ENCODE assay signal across 22 cellular contexts in genomic region chr14:83133986-83134664, GRCh38.
DNase-seq lines count a peak whose midpoint lies in the region; ATAC-seq lines count a peak whose summit lies in the region.
"Had no signal": no experiment of that assay in that cellular context is flagged by ENCODE, and none has a peak within 500 bp of the region (broad histone marks: within the 10 kb centered on the region; RNA-seq: fewer than 3 reads in every experiment).

No MANE protein-coding gene starts in this region.

- no peak overlapping the region for H2AFZ ChIP-seq in Karpas-422 (ENCODE audit: low read length)

- WGBS in right cardiac atrium = 61% methylated on average over 9 of the region's 9 CpGs

- no peaks in the 10 kb centered on the region for H3K79me2 ChIP-seq in Karpas-422 (ENCODE audit: low read length)

- H3K27ac ChIP-seq in right cardiac atrium (ENCODE audit: low read length) (no peak overlapping the region), Karpas-422 (ENCODE audit: low read length) (no peak overlapping the region)

- intact Hi-C loops in right cardiac atrium (cut with DNase I) = no loop called here

- peak; percentile 47 for DNase-seq in NCI-H2171 treated with DMSO at 0.1 percent for 48 hours (lab: John Stamatoyannopoulos, UW)
- DNase-seq in NCI-H2171 (lab: John Stamatoyannopoulos, UW) = no peak
- DNase-seq in NCI-H82 treated with DMSO at 0.1 percent for 48 hours (lab: John Stamatoyannopoulos, UW; ENCODE audit: unreplicated experiment) = peak; percentile 96
- DNase-seq in cerebellar cortex (ENCODE audit: low spot score) = peak; percentile 23
- DNase-seq in right cardiac atrium = no peak
- no peak for DNase-seq in activated naive CD4-positive, alpha-beta T cell treated with anti-CD3 and anti-CD28 coated beads, Interleukin-2, amount 50 U/mL, for 16 hours
- DNase-seq in Karpas-422 = no peak
- DNase-seq in GDM1 (lab: John Stamatoyannopoulos, UW) = no peak
- DNase-seq: activated CD4-positive, alpha-beta T cell treated with anti-CD3 and anti-CD28 coated beads, Interleukin-2, amount 10 ng/mL, durations not matched to agents 24 days and 14 days; activated effector memory CD4-positive, alpha-beta T cell treated with anti-CD3 and anti-CD28 coated beads, Interleukin-2, amount 50 U/mL, for 16 hours; C1 segment of cervical spinal cord; erythroblast; foreskin melanocyte; kidney glomerular epithelial cell; naive thymus-derived CD8-positive, alpha-beta T cell; NCI-H2029; NCI-H526 treated with DMSO at 0.1 percent for 48 hours; posterior cingulate gyrus; small intestine; stimulated activated CD4-positive, alpha-beta T cell treated with anti-CD3 and anti-CD28 coated beads, Interleukin-4, amount 100 ng/mL, for 4 hours; SW 1271 had no signal

- H3K9me2 ChIP-seq in Karpas-422 (replicated peaks; ENCODE audit: insufficient read depth, low read length) = no peaks in the 10 kb centered on the region

- no peak overlapping the region for H3K4me2 ChIP-seq in Karpas-422 (ENCODE audit: low read depth, low read length, poor library complexity, severe bottlenecking)

- no peak overlapping the region for H3K9ac ChIP-seq in Karpas-422 (ENCODE audit: low read length)

- ATAC-seq in right cardiac atrium = no peak
- ATAC-seq: naive thymus-derived CD8-positive, alpha-beta T cell had no signal

- H3K9me3 ChIP-seq in right cardiac atrium (ENCODE audit: control insufficient read depth, low read length) = no peaks in the 10 kb centered on the region
- H3K9me3 ChIP-seq in Karpas-422 (ENCODE audit: low read length) = no peaks in the 10 kb centered on the region
- H3K9me3 ChIP-seq: HAP-1 had no signal

- H3K4me3 ChIP-seq in right cardiac atrium (ENCODE audit: low read length) (no peak overlapping the region), Karpas-422 (ENCODE audit: low read length) (no peak overlapping the region)
- H3K4me3 ChIP-seq: HAP-1 had no signal

- no peaks in the 10 kb centered on the region for H4K20me1 ChIP-seq in Karpas-422 (ENCODE audit: insufficient read depth, low read depth, low read length)

- H3K4me1 ChIP-seq in right cardiac atrium (ENCODE audit: control insufficient read depth, insufficient read depth, low read length) (no peaks in the 10 kb centered on the region), Karpas-422 (ENCODE audit: low read length) (no peaks in the 10 kb centered on the region)
- H3K4me1 ChIP-seq: HAP-1 had no signal

- no peaks in the 10 kb centered on the region for H3K27me3 ChIP-seq in right cardiac atrium (ENCODE audit: control insufficient read depth, insufficient read depth)
- peaks cover 2% of the 10 kb centered on the region; the same call in 1 of the 2 replicates for H3K27me3 ChIP-seq in Karpas-422 (ENCODE audit: low read length)

- H3K36me3 ChIP-seq in Karpas-422 (ENCODE audit: insufficient read depth, low read length) = no peaks in the 10 kb centered on the region
- H3K36me3 ChIP-seq: HAP-1 had no signal

Comparison
In these comparisons a context has a peak if more than half of its experiments do, and no peak if none do; other contexts are left out.
1. DNase-seq: peak in NCI-H2171 treated with DMSO at 0.1 percent for 48 hours (single experiment), NCI-H82 treated with DMSO at 0.1 percent for 48 hours (single experiment) and cerebellar cortex (single experiment); none in NCI-H2171 (single experiment), right cardiac atrium (0 of 3), activated naive CD4-positive, alpha-beta T cell treated with anti-CD3 and anti-CD28 coated beads, Interleukin-2, amount 50 U/mL, for 16 hours (single experiment), Karpas-422 (single experiment) and GDM1 (single experiment).